ENCODE assay signal across 15 cellular contexts in genomic region chr16:47045023-47045422, GRCh38.
A peak's percentile ranks its signal among the peaks of the same experiment; 100 is the strongest.
DNase-seq lines count a peak whose midpoint lies in the region; ATAC-seq and TF ChIP-seq lines count a peak whose summit lies in the region.
"Had no signal": no experiment of that assay in that cellular context is flagged by ENCODE, and none has a peak within 500 bp of the region (broad histone marks: within the 10 kb centered on the region; RNA-seq: fewer than 3 reads in every experiment).

No MANE protein-coding gene starts in this region.

- TF ChIP-seq POLR2A in NB4 (IDR thresholded peaks at IDR 0.05; ENCODE audit: extremely low read depth, insufficient read length): no peak

- H3K4me3 Mint-ChIP-seq in naive thymus-derived CD4-positive, alpha-beta T cell: peak overlapping the region in 1 of 10 donors; percentile 9
- H3K4me3 Mint-ChIP-seq: activated T-helper 1 cell treated with anti-CD3 and anti-CD28 coated beads, Interleukin-12 subunit alpha, Interleukin-12 subunit beta, Interleukin-2, Interleukin-4 antibody, amounts not matched to agents 30 ng/mL and 10 ng/mL and 1 ng/mL, durations not matched to agents 14 hours and 24 hours and 36 hours had no signal

- H3K4me1 ChIP-seq in naive thymus-derived CD4-positive, alpha-beta T cell (ENCODE audit: control insufficient read depth in 2 of 2, insufficient read depth in 2 of 2, low read length in 2 of 2): peaks cover 0 to 4% of the 10 kb centered on the region in 2 donors
- no peaks in the 10 kb centered on the region for H3K4me1 ChIP-seq in BE2C

- H3K9me3 Mint-ChIP-seq in naive thymus-derived CD4-positive, alpha-beta T cell: peaks cover 0 to 1% (median 0%) of the 10 kb centered on the region in 11 donors
- H3K9me3 Mint-ChIP-seq: activated T-helper 1 cell treated with anti-CD3 and anti-CD28 coated beads, Interleukin-12 subunit alpha, Interleukin-12 subunit beta, Interleukin-2, Interleukin-4 antibody, amounts not matched to agents 30 ng/mL and 10 ng/mL and 1 ng/mL, durations not matched to agents 14 hours and 24 hours and 36 hours had no signal

- intact Hi-C loops in naive thymus-derived CD4-positive, alpha-beta T cell (cut with micrococcal nuclease): no loop called here

- POLR2A ChIA-PET in naive thymus-derived CD4-positive, alpha-beta T cell (lab: Charles Lee): no interaction called here

- peak overlapping the region in 2 of 9 donors; percentile 47 to 70 for H3K27ac Mint-ChIP-seq in naive thymus-derived CD4-positive, alpha-beta T cell
- H3K27ac Mint-ChIP-seq: activated T-helper 1 cell treated with anti-CD3 and anti-CD28 coated beads, Interleukin-12 subunit alpha, Interleukin-12 subunit beta, Interleukin-2, Interleukin-4 antibody, amounts not matched to agents 30 ng/mL and 10 ng/mL and 1 ng/mL, durations not matched to agents 14 hours and 24 hours and 36 hours had no signal

- no peaks in the 10 kb centered on the region for H3K36me3 ChIP-seq in naive thymus-derived CD4-positive, alpha-beta T cell (ENCODE audit: control insufficient read depth in 2 of 3, insufficient read depth in 3 of 3, low read length in 3 of 3)
- H3K36me3 ChIP-seq in BE2C: no peaks in the 10 kb centered on the region

- H3K4me1 Mint-ChIP-seq in naive thymus-derived CD4-positive, alpha-beta T cell: peaks cover 6 to 19% (median 14%) of the 10 kb centered on the region in 7 donors

- H3K27ac ChIP-seq in naive thymus-derived CD4-positive, alpha-beta T cell (ENCODE audit: low read depth, low read length): no peak overlapping the region
- H3K27ac ChIP-seq: KMS-11 had no signal

- H3K36me3 Mint-ChIP-seq in naive thymus-derived CD4-positive, alpha-beta T cell: no peaks in the 10 kb centered on the region

- H3K27me3 ChIP-seq in naive thymus-derived CD4-positive, alpha-beta T cell (ENCODE audit: control insufficient read depth in 2 of 2, insufficient read depth in 2 of 2, low read length in 2 of 2): no peaks in the 10 kb centered on the region
- no peaks in the 10 kb centered on the region for H3K27me3 ChIP-seq in BE2C

- peak; percentile 49 for DNase-seq in EH (ENCODE audit: low read depth)
- DNase-seq in NB4 (ENCODE audit: low read depth): peak; percentile 38
- DNase-seq in choroid plexus epithelial cell (ENCODE audit: low read depth): peak; percentile 28
- DNase-seq in naive thymus-derived CD4-positive, alpha-beta T cell: no peak
- no peak for DNase-seq in BE2C
- DNase-seq in activated CD8-positive, alpha-beta memory T cell treated with anti-CD3 and anti-CD28 coated beads, Interleukin-2, amount 50 U/mL, for 48 hours: no peak
- DNase-seq: central memory CD4-positive, alpha-beta T cell; left cardiac atrium; SHP77 treated with DMSO at 0.1 percent for 48 hours; stimulated activated CD4-positive, alpha-beta T cell treated with anti-CD3 and anti-CD28 coated beads, Interleukin-4, amount 100 ng/mL, for 1 hour had no signal

- TF ChIP-seq CTCF in NB4 (IDR thresholded peaks at IDR 0.05; ENCODE audit: low read depth, low read length): no peak
- TF ChIP-seq CTCF in choroid plexus epithelial cell (conservative IDR thresholded peaks at IDR 0.05; ENCODE audit: low read depth, low read length): peak; percentile 14
- TF ChIP-seq CTCF in BE2C (IDR thresholded peaks at IDR 0.05; ENCODE audit: low read depth, low read length): no peak

- H3K4me3 ChIP-seq in NB4 (ENCODE audit: low read depth, low read length) (no peak overlapping the region), choroid plexus epithelial cell (ENCODE audit: low read depth, low read length) (no peak overlapping the region), BE2C (ENCODE audit: low read depth, low read length) (no peak overlapping the region)
- H3K4me3 ChIP-seq in naive thymus-derived CD4-positive, alpha-beta T cell (ENCODE audit: low read length): no peak overlapping the region

- ATAC-seq in naive thymus-derived CD4-positive, alpha-beta T cell: peak; percentile 47
- ATAC-seq in HG03095 (IDR thresholded peaks at IDR 0.05; ENCODE audit: unreplicated experiment) (no peak), GM21529 (IDR thresholded peaks at IDR 0.05; ENCODE audit: unreplicated experiment) (no peak)
- ATAC-seq: activated CD4-positive, CD25-positive, alpha-beta regulatory T cell treated with anti-CD3 and anti-CD28 coated beads, Interleukin-2, amount 50 U/mL, for 24 hours; left cardiac atrium had no signal

- H3K9me3 ChIP-seq in naive thymus-derived CD4-positive, alpha-beta T cell (ENCODE audit: control insufficient read depth in 2 of 3, low read length in 3 of 3): no peaks in the 10 kb centered on the region
- no peaks in the 10 kb centered on the region for H3K9me3 ChIP-seq in BE2C

- CTCF ChIA-PET in naive thymus-derived CD4-positive, alpha-beta T cell (lab: Charles Lee): no interaction called here

- no peaks in the 10 kb centered on the region for H3K27me3 Mint-ChIP-seq in naive thymus-derived CD4-positive, alpha-beta T cell

Comparison
In these comparisons a context has a peak if more than half of its experiments do, and no peak if none do; other contexts are left out.
1. DNase-seq: peak in EH (single experiment), NB4 (single experiment) and choroid plexus epithelial cell (single experiment); none in naive thymus-derived CD4-positive, alpha-beta T cell (0 of 9), BE2C (single experiment) and activated CD8-positive, alpha-beta memory T cell treated with anti-CD3 and anti-CD28 coated beads, Interleukin-2, amount 50 U/mL, for 48 hours (single experiment).